9 cellular contexts compared by ENCODE assay signal in the genomic region with DNA sequence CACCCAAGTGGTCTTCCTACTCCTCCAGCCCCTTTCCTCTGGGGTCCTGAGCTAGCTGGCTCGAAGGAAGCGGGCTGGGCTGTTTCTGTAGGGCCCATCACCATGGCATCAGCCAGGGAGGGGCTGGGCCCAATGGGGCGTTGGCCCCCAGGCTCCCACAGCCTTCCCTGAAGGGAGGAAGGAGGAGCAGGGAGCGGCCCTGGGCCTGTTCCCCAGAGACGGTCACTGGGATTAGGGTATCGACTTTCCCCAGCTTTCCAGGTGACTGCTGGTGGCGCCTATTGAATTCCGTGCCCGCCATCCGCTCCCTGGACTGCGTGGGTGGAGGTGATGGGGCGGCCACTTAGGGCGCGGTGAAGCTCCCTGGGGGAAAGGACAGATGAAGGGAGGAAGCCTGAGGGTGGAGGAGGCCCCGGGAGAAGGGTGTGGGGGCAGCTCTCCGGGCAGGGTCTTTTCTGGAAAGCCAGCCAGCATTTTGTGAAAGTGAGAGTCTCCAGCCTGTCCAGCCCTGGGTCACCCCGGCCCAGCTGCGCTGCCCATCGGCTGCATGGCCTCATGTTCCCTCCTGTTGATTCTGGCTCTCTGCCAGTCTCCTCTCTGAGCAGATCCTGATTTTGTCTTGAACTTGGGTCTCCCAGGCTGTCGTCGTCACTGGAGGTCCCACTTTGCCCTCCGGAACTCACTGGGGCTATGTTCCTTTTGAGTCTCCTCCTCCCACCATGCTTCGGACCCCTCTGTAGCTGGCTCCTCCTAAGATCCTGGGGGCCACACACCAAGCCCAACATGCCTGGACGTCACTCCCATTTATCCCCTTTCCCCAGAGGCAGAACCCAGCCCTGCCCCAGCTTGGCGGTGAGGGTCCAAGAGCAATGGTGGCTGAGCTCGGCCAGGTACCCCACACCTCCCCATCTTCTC. TPM values are rescaled to one million over a fixed set of nuclear protein-coding genes. Genes with fewer than 3 reads are reported as not detected.
DNase-seq lines count a peak whose midpoint lies in the region; ATAC-seq and TF ChIP-seq lines count a peak whose summit lies in the region.
"Had no signal": no experiment of that assay in that cellular context is flagged by ENCODE, and none has a peak within 500 bp of the region (broad histone marks: within the 10 kb centered on the region; RNA-seq: fewer than 3 reads in every experiment).

No MANE protein-coding gene starts in this region.

- intact Hi-C loops in activated CD4-positive, alpha-beta T cell treated with anti-CD3 and anti-CD28 coated beads for 36 hours (cut with DNase I, micrococcal nuclease), result loop anchor here (1.0 to 2.0 kb wide), 2 partner anchors 8 to 13 kb away; no protein-coding TSS in a partner anchor
- intact Hi-C loops in testis (cut with DNase I; ENCODE audit: low total_unique reads), result no loop called here

- 49 to 52% methylated on average over 22 to 26 of the region's 26 CpGs for WGBS in testis, 2 donors

- no peak for ATAC-seq in activated CD4-positive, alpha-beta T cell treated with anti-CD3 and anti-CD28 coated beads for 36 hours
- no peak for ATAC-seq in activated naive CD8-positive, alpha-beta T cell treated with anti-CD3 and anti-CD28 coated beads, Interleukin-2, amount 10 ng/mL, durations not matched to agents 7 days and 5 days (ENCODE audit: low read depth)
- ATAC-seq in HG02885 (IDR thresholded peaks at IDR 0.05; ENCODE audit: poor library complexity, unreplicated experiment), result no peak

- no peak for TF ChIP-seq CTCF in testis (IDR thresholded peaks at IDR 0.05)

- peaks cover 56% of the 10 kb centered on the region for H3K4me1 ChIP-seq in testis

- peak overlapping the region; percentile 72 for H3K27ac ChIP-seq in layer of hippocampus (ENCODE audit: low read depth, low read length)
- peak overlapping the region; percentile 12 to 14 for H3K27ac ChIP-seq in testis

- DNase-seq in activated CD4-positive, alpha-beta T cell treated with anti-CD3 and anti-CD28 coated beads for 36 hours, result no peak
- no peak for DNase-seq in activated CD4-positive, alpha-beta T cell treated with anti-CD3 and anti-CD28 coated beads for 1 hour
- DNase-seq in activated naive CD8-positive, alpha-beta T cell treated with anti-CD3 and anti-CD28 coated beads, Interleukin-2, amount 10 ng/mL, durations not matched to agents 7 days and 5 days, result no peak
- DNase-seq in testis (no peak), GM03348 (ENCODE audit: low spot score) (no peak)
- no peak for DNase-seq in activated CD4-positive, CD25-positive, alpha-beta regulatory T cell treated with anti-CD3 and anti-CD28 coated beads, Interleukin-2, amount 50 U/mL, for 72 hours

- POLR2A ChIA-PET in activated CD4-positive, alpha-beta T cell treated with anti-CD3 and anti-CD28 coated beads for 36 hours (lab: Charles Lee), result interaction anchor here (0.6 kb wide), 1 partner anchor 32 kb away, joined by 3 read pairs; no protein-coding TSS in a partner anchor
- POLR2A ChIA-PET in activated naive CD8-positive, alpha-beta T cell treated with anti-CD3 and anti-CD28 coated beads, Interleukin-2, amount 10 ng/mL, durations not matched to agents 7 days and 5 days (lab: Charles Lee), result interaction anchor here (1.0 to 4.4 kb wide), 9 partner anchors 8 to 115 kb away, joined by 3 to 70 read pairs (median 7); a partner anchor contains a TSS

- no peaks in the 10 kb centered on the region for H3K36me3 ChIP-seq in testis (ENCODE audit: low read depth, missing control alignments)

- H3K27ac Mint-ChIP-seq in activated CD4-positive, alpha-beta T cell treated with anti-CD3 and anti-CD28 coated beads for 36 hours, result peak overlapping the region; percentile 82
- peak overlapping the region; percentile 84 for H3K27ac Mint-ChIP-seq in activated naive CD8-positive, alpha-beta T cell treated with anti-CD3 and anti-CD28 coated beads, Interleukin-2, amount 10 ng/mL, durations not matched to agents 7 days and 5 days

- peaks cover 12% of the 10 kb centered on the region for H3K36me3 Mint-ChIP-seq in activated CD4-positive, alpha-beta T cell treated with anti-CD3 and anti-CD28 coated beads for 36 hours (ENCODE audit: low read depth)
- peaks cover 12% of the 10 kb centered on the region for H3K36me3 Mint-ChIP-seq in activated naive CD8-positive, alpha-beta T cell treated with anti-CD3 and anti-CD28 coated beads, Interleukin-2, amount 10 ng/mL, durations not matched to agents 7 days and 5 days

- H3K9me3 ChIP-seq in testis, result no peaks in the 10 kb centered on the region

- H3K4me1 Mint-ChIP-seq in activated CD4-positive, alpha-beta T cell treated with anti-CD3 and anti-CD28 coated beads for 36 hours, result peaks cover 74% of the 10 kb centered on the region
- peaks cover 53% of the 10 kb centered on the region for H3K4me1 Mint-ChIP-seq in activated naive CD8-positive, alpha-beta T cell treated with anti-CD3 and anti-CD28 coated beads, Interleukin-2, amount 10 ng/mL, durations not matched to agents 7 days and 5 days

- H3K27me3 ChIP-seq in layer of hippocampus (ENCODE audit: control insufficient read depth, insufficient read depth, low read length) (no peaks in the 10 kb centered on the region), testis (no peaks in the 10 kb centered on the region)

- H3K4me3 ChIP-seq in testis, result no peak overlapping the region

- no peak overlapping the region for H3K4me3 Mint-ChIP-seq in activated CD4-positive, alpha-beta T cell treated with anti-CD3 and anti-CD28 coated beads for 36 hours
- peak overlapping the region; percentile 64 for H3K4me3 Mint-ChIP-seq in activated naive CD8-positive, alpha-beta T cell treated with anti-CD3 and anti-CD28 coated beads, Interleukin-2, amount 10 ng/mL, durations not matched to agents 7 days and 5 days

- no peaks in the 10 kb centered on the region for H3K9me3 Mint-ChIP-seq in activated CD4-positive, alpha-beta T cell treated with anti-CD3 and anti-CD28 coated beads for 36 hours (ENCODE audit: low read depth)
- no peaks in the 10 kb centered on the region for H3K9me3 Mint-ChIP-seq in activated naive CD8-positive, alpha-beta T cell treated with anti-CD3 and anti-CD28 coated beads, Interleukin-2, amount 10 ng/mL, durations not matched to agents 7 days and 5 days

- no peaks in the 10 kb centered on the region for H3K27me3 Mint-ChIP-seq in activated CD4-positive, alpha-beta T cell treated with anti-CD3 and anti-CD28 coated beads for 36 hours
- no peaks in the 10 kb centered on the region for H3K27me3 Mint-ChIP-seq in activated naive CD8-positive, alpha-beta T cell treated with anti-CD3 and anti-CD28 coated beads, Interleukin-2, amount 10 ng/mL, durations not matched to agents 7 days and 5 days

- CTCF ChIA-PET in activated CD4-positive, alpha-beta T cell treated with anti-CD3 and anti-CD28 coated beads for 36 hours (lab: Charles Lee), result interaction anchor here (0.7 to 8.2 kb wide), 9 partner anchors 11 to 290 kb away, joined by 3 to 82 read pairs (median 4); a partner anchor contains a TSS

- TF ChIP-seq POLR2A in testis (IDR thresholded peaks at IDR 0.05), result no peak

RNA-seq across cellular contexts. Expression of a gene that starts 9.8 kb away (rescaled TPM):
- total RNA-seq in activated CD4-positive, alpha-beta T cell treated with anti-CD3 and anti-CD28 coated beads for 36 hours, result 100 to 1,000 TPM; 115 to 170 TPM
- 100 to 1,000 TPM; 241 to 244 TPM for total RNA-seq in activated naive CD8-positive, alpha-beta T cell treated with anti-CD3 and anti-CD28 coated beads, Interleukin-2, amount 10 ng/mL, durations not matched to agents 7 days and 5 days
- 10 to 100 TPM; 26.9 to 28.6 TPM for total RNA-seq in testis
- polyA plus RNA-seq in testis (ENCODE audit: insufficient read depth, low read depth, low replicate concordance), result 69.2 TPM

RNA-seq across cellular contexts. Expression of a gene that starts 18.0 kb away (rescaled TPM):
- total RNA-seq in activated CD4-positive, alpha-beta T cell treated with anti-CD3 and anti-CD28 coated beads for 36 hours, result 10 to 100 TPM; 23.7 to 39.6 TPM
- 10 to 100 TPM; 37.6 to 42.1 TPM for total RNA-seq in activated naive CD8-positive, alpha-beta T cell treated with anti-CD3 and anti-CD28 coated beads, Interleukin-2, amount 10 ng/mL, durations not matched to agents 7 days and 5 days
- total RNA-seq in testis, result 10 to 100 TPM; 45.6 to 51.3 TPM
- polyA plus RNA-seq in testis (ENCODE audit: insufficient read depth, low read depth, low replicate concordance), result 43.8 TPM

RNA-seq across cellular contexts. Expression of a gene that starts 21.1 kb away (rescaled TPM):
- total RNA-seq in activated CD4-positive, alpha-beta T cell treated with anti-CD3 and anti-CD28 coated beads for 36 hours, result 1 to 10 TPM; 2.7 to 3.5 TPM
- total RNA-seq in activated naive CD8-positive, alpha-beta T cell treated with anti-CD3 and anti-CD28 coated beads, Interleukin-2, amount 10 ng/mL, durations not matched to agents 7 days and 5 days, result 10 to 100 TPM; 24.7 to 27.5 TPM
- under 1 TPM; 0.81 to 0.94 TPM for total RNA-seq in testis
- polyA plus RNA-seq in testis (ENCODE audit: insufficient read depth, low read depth, low replicate concordance), result 1.9 TPM

RNA-seq across cellular contexts. Expression of a gene that starts 45.5 kb away (rescaled TPM):
- not detected for total RNA-seq in activated CD4-positive, alpha-beta T cell treated with anti-CD3 and anti-CD28 coated beads for 36 hours
- under 1 TPM in 1 of 2 experiments, not detected in 1; 0.25 TPM for total RNA-seq in activated naive CD8-positive, alpha-beta T cell treated with anti-CD3 and anti-CD28 coated beads, Interleukin-2, amount 10 ng/mL, durations not matched to agents 7 days and 5 days
- 1 to 10 TPM in 1 of 2 donors, under 1 TPM in 1; 0.43 to 1.1 TPM for total RNA-seq in testis
- polyA plus RNA-seq in testis (ENCODE audit: insufficient read depth, low read depth, low replicate concordance), result 0.79 TPM
- polyA plus RNA-seq: BJ had no signal

Comparison
In these comparisons a context has a peak if more than half of its experiments do, and no peak if none do; other contexts are left out.
1. RNA of a gene that starts 21.1 kb away (total RNA-seq): 24.7 to 27.5 TPM in activated naive CD8-positive, alpha-beta T cell treated with anti-CD3 and anti-CD28 coated beads, Interleukin-2, amount 10 ng/mL, durations not matched to agents 7 days and 5 days; 2.7 to 3.5 TPM in activated CD4-positive, alpha-beta T cell treated with anti-CD3 and anti-CD28 coated beads for 36 hours and 0.81 to 0.94 TPM in testis; every median in the first group is over 4 times any median in the second.